In genomic region chr18:3721771-3722661, GRCh38 we compare ENCODE assay signal across 14 cellular contexts.
DNase-seq lines count a peak whose midpoint lies in the region; ATAC-seq and TF ChIP-seq lines count a peak whose summit lies in the region.
"Had no signal": no experiment of that assay in that cellular context is flagged by ENCODE, and none has a peak within 500 bp of the region (broad histone marks: within the 10 kb centered on the region; RNA-seq: fewer than 3 reads in every experiment).

No MANE protein-coding gene starts in this region.

- H3K36me3 ChIP-seq in OCI-LY7 (ENCODE audit: insufficient read depth, low read length) (no peaks in the 10 kb centered on the region), tibial nerve (no peaks in the 10 kb centered on the region)

- H3K27ac ChIP-seq in OCI-LY7 (ENCODE audit: low read depth, low read length, poor library complexity, severe bottlenecking) (no peak overlapping the region), tibial nerve (peak overlapping the region in 2 of 4 donors; percentile 30 to 47)

- peak; percentile 9 for ATAC-seq in left colon
- ATAC-seq in HG03175 (IDR thresholded peaks at IDR 0.05; ENCODE audit: unreplicated experiment): no peak
- ATAC-seq in GM18858 (IDR thresholded peaks at IDR 0.05; ENCODE audit: unreplicated experiment): no peak
- ATAC-seq: Right ventricle myocardium inferior had no signal

- H3K4me2 ChIP-seq in OCI-LY7 (ENCODE audit: low read length): peak overlapping the region; percentile 51

- TF ChIP-seq CTCF in OCI-LY7 (conservative IDR thresholded peaks at IDR 0.05; ENCODE audit: low read length): no peak
- no peak for TF ChIP-seq CTCF in tibial nerve (IDR thresholded peaks at IDR 0.05)

- no peaks in the 10 kb centered on the region for H3K9me2 ChIP-seq in OCI-LY7 (ENCODE audit: insufficient read depth, low read length)

- H4K20me1 ChIP-seq in OCI-LY7 (ENCODE audit: insufficient read depth, low read length): no peaks in the 10 kb centered on the region

- H3K4me1 ChIP-seq in OCI-LY7 (ENCODE audit: insufficient read depth, low read length, poor library complexity, severe bottlenecking): peaks cover 77% of the 10 kb centered on the region
- peaks cover 0 to 11% (median 4%) of the 10 kb centered on the region in 4 donors for H3K4me1 ChIP-seq in tibial nerve

- H3K9me3 ChIP-seq in OCI-LY7 (ENCODE audit: low read length) (no peaks in the 10 kb centered on the region), tibial nerve (no peaks in the 10 kb centered on the region)

- peak overlapping the region; percentile 95 for H2AFZ ChIP-seq in OCI-LY7 (ENCODE audit: low read length)

- no peaks in the 10 kb centered on the region for H3K27me3 ChIP-seq in tibial nerve

- intact Hi-C loops in OCI-LY7 (cut with micrococcal nuclease; ENCODE audit: unreplicated experiment): no loop called here
- intact Hi-C loops in left colon (cut with DNase I, micrococcal nuclease): no loop called here

- CTCF ChIA-PET in OCI-LY7 (lab: Charles Lee; ENCODE audit: unreplicated experiment): no interaction called here

- POLR2A ChIA-PET in OCI-LY7 (lab: Charles Lee): interaction anchor here (0.8 to 1.6 kb wide), 2 partner anchors 8 to 13 kb away, joined by 3 to 4 read pairs; no protein-coding TSS in a partner anchor

- no TSS peak for BruUV-seq in OCI-LY7 (replicated peaks; lab: Mats Ljungman, UMichigan)

- TF ChIP-seq EP300 in tibial nerve (IDR thresholded peaks at IDR 0.05): peak; percentile 52 to 68

- DNase-seq in NCI-H2196 (lab: John Stamatoyannopoulos, UW; ENCODE audit: unreplicated experiment) (peak; percentile 34), NCI-H2196 treated with DMSO at 0.1 percent for 48 hours (lab: John Stamatoyannopoulos, UW; ENCODE audit: unreplicated experiment) (no peak), OCI-LY7 (ENCODE audit: low spot score) (no peak), left colon (no peak), tibial nerve (ENCODE audit: low spot score in 2 of 2) (no peak), mesenteric fat pad (ENCODE audit: low spot score) (no peak)
- DNase-seq: activated CD4-positive, alpha-beta T cell treated with anti-CD3 and anti-CD28 coated beads for 48 hours; EL; kidney glomerular epithelial cell; NCI-H226; posterior cingulate gyrus had no signal

- 47 to 51% methylated on average over 7 of the region's 7 CpGs for WGBS in tibial nerve, 2 donors

- H3K79me2 ChIP-seq in OCI-LY7 (ENCODE audit: insufficient read depth, low read depth, low read length): no peaks in the 10 kb centered on the region

- H3K4me3 ChIP-seq in OCI-LY7 (ENCODE audit: low read depth, low read length, poor library complexity, severe bottlenecking) (no peak overlapping the region), tibial nerve (no peak overlapping the region)

- no peak for TF ChIP-seq POLR2A in tibial nerve (IDR thresholded peaks at IDR 0.05)
